Comparison of ENCODE assay signal across 18 cellular contexts in genomic region chr5:113225259-113225658, GRCh38.
DNase-seq lines count a peak whose midpoint lies in the region; ATAC-seq and TF ChIP-seq lines count a peak whose summit lies in the region.
"Had no signal": no experiment of that assay in that cellular context is flagged by ENCODE, and none has a peak within 500 bp of the region (broad histone marks: within the 10 kb centered on the region; RNA-seq: fewer than 3 reads in every experiment).

No MANE protein-coding gene starts in this region.

- H3K9me3 ChIP-seq in heart right ventricle: no peaks in the 10 kb centered on the region
- H3K9me3 ChIP-seq in right atrium auricular region: no peaks in the 10 kb centered on the region
- H3K9me3 ChIP-seq in T-helper 17 cell (ENCODE audit: control insufficient read depth, low read length, poor library complexity, severe bottlenecking): no peaks in the 10 kb centered on the region
- H3K9me3 ChIP-seq in smooth muscle cell (replicated peaks; ENCODE audit: low read depth): no peaks in the 10 kb centered on the region
- H3K9me3 ChIP-seq: BLaER1 had no signal

- H3K4me1 Mint-ChIP-seq in T-helper 17 cell (no peaks in the 10 kb centered on the region), nephron (peaks cover 63% of the 10 kb centered on the region)
- H3K4me1 Mint-ChIP-seq: CD14-positive monocyte had no signal

- H3K9me3 Mint-ChIP-seq in nephron: no peaks in the 10 kb centered on the region
- H3K9me3 Mint-ChIP-seq: HFFc6 had no signal

- WGBS in heart right ventricle, 2 donors: 75 to 78% methylated on average over 2 of the region's 2 CpGs
- 86% methylated on average over 2 of the region's 2 CpGs for WGBS in smooth muscle cell (ENCODE audit: low lambda C conversion rate)

- H3K36me3 ChIP-seq in heart right ventricle: no peaks in the 10 kb centered on the region
- H3K36me3 ChIP-seq in right atrium auricular region: no peaks in the 10 kb centered on the region
- H3K36me3 ChIP-seq in smooth muscle cell (ENCODE audit: low read depth): no peaks in the 10 kb centered on the region
- H3K36me3 ChIP-seq: BLaER1 had no signal

- peak overlapping the region; percentile 65 for H3K4me2 ChIP-seq in smooth muscle cell
- H3K4me2 ChIP-seq: BLaER1, GM23338 had no signal

- H4K20me1 ChIP-seq in smooth muscle cell (ENCODE audit: low read depth): peaks cover 44% of the 10 kb centered on the region
- H4K20me1 ChIP-seq: BLaER1 had no signal

- H3K27ac Mint-ChIP-seq in T-helper 17 cell: peak overlapping the region; percentile 3
- H3K27ac Mint-ChIP-seq in nephron: peak overlapping the region; percentile 6 to 68 (median 11)
- H3K27ac Mint-ChIP-seq: CD14-positive monocyte; CD4-positive, alpha-beta memory T cell; GM23338; HFFc6 had no signal

- ATAC-seq in heart right ventricle (peak in 1 of 8 donors; percentile 20), T-helper 17 cell (no peak)
- ATAC-seq: GM23338 had no signal

- peaks cover 0 to 62% (median 43%) of the 10 kb centered on the region in 9 donors for H3K4me1 ChIP-seq in heart right ventricle
- H3K4me1 ChIP-seq in right atrium auricular region: peaks cover 0 to 44% of the 10 kb centered on the region in 2 donors
- H3K4me1 ChIP-seq in smooth muscle cell (ENCODE audit: low read depth): no peaks in the 10 kb centered on the region
- H3K4me1 ChIP-seq: BLaER1 had no signal

- H3K9ac ChIP-seq in smooth muscle cell (ENCODE audit: low read depth): no peak overlapping the region
- H3K9ac ChIP-seq: BLaER1 had no signal

- H3K79me2 ChIP-seq in smooth muscle cell (ENCODE audit: low read depth): no peaks in the 10 kb centered on the region

- no peak overlapping the region for H2AFZ ChIP-seq in smooth muscle cell (ENCODE audit: low read depth)
- H2AFZ ChIP-seq: GM23338 had no signal

- intact Hi-C loops in heart right ventricle (cut with DNase I): no loop called here

- H3K27me3 ChIP-seq in heart right ventricle (no peaks in the 10 kb centered on the region), right atrium auricular region (no peaks in the 10 kb centered on the region), smooth muscle cell (ENCODE audit: low read depth) (no peaks in the 10 kb centered on the region)
- H3K27me3 ChIP-seq: BLaER1 had no signal

- TF ChIP-seq CTCF in heart right ventricle (IDR thresholded peaks at IDR 0.05): no peak
- TF ChIP-seq CTCF in right atrium auricular region (IDR thresholded peaks at IDR 0.05): no peak
- no peak for TF ChIP-seq CTCF in nephron (IDR thresholded peaks at IDR 0.05; ENCODE audit: unreplicated experiment in 3 of 3)
- TF ChIP-seq CTCF in smooth muscle cell (IDR thresholded peaks at IDR 0.05; ENCODE audit: borderline replicate concordance, insufficient read depth, poor library complexity, severe bottlenecking): no peak

- H3K27me3 Mint-ChIP-seq in T-helper 17 cell: peaks cover 5% of the 10 kb centered on the region
- H3K27me3 Mint-ChIP-seq in nephron (ENCODE audit: low read depth): no peaks in the 10 kb centered on the region

- H3K4me3 ChIP-seq in heart right ventricle (no peak overlapping the region), right atrium auricular region (no peak overlapping the region), smooth muscle cell (no peak overlapping the region)
- H3K4me3 ChIP-seq: BLaER1, GM23338 had no signal

- H3K4me3 Mint-ChIP-seq in T-helper 17 cell (no peak overlapping the region), nephron (no peak overlapping the region)
- H3K4me3 Mint-ChIP-seq: CD14-positive monocyte; CD4-positive, alpha-beta memory T cell; GM23338; HFFc6 had no signal

- H3K36me3 Mint-ChIP-seq in T-helper 17 cell (ENCODE audit: low read depth) (peaks cover 2% of the 10 kb centered on the region), nephron (ENCODE audit: low read depth) (no peaks in the 10 kb centered on the region)
- H3K36me3 Mint-ChIP-seq: CD14-positive monocyte had no signal

- DNase-seq in heart right ventricle: no peak
- no peak for DNase-seq in right atrium auricular region (ENCODE audit: low spot score)
- no peak for DNase-seq in T-helper 17 cell
- DNase-seq in smooth muscle cell (lab: John Stamatoyannopoulos, UW; ENCODE audit: unreplicated experiment): no peak
- DNase-seq in T1000 (lab: John Stamatoyannopoulos, UW): no peak
- no peak for DNase-seq in ureter (ENCODE audit: low spot score)
- DNase-seq in stimulated activated CD4-positive, alpha-beta T cell treated with anti-CD3 and anti-CD28 coated beads, Interleukin-12 subunit alpha, Interleukin-12 subunit beta, amount 100 ng/mL, for 4 hours: no peak
- DNase-seq: 8988T; CD4-positive, alpha-beta memory T cell; DMS153; DMS79; GDM1; HCEC 1CT; HFFc6 had no signal

- no peaks in the 10 kb centered on the region for H3F3A ChIP-seq in smooth muscle cell (ENCODE audit: low read depth)

- peak overlapping the region in 7 of 10 donors; percentile 28 to 67 (median 62) for H3K27ac ChIP-seq in heart right ventricle
- no peak overlapping the region for H3K27ac ChIP-seq in right atrium auricular region
- H3K27ac ChIP-seq in smooth muscle cell (ENCODE audit: low read depth): no peak overlapping the region
- H3K27ac ChIP-seq: BLaER1 had no signal

Comparison
In these comparisons a context has a peak if more than half of its experiments do, and no peak if none do; other contexts are left out.
1. H3K27ac ChIP-seq: peak in heart right ventricle (7 of 10); none in right atrium auricular region (0 of 2) and smooth muscle cell (single experiment).